ENCODE assay signal across 1 cellular context in the genomic region with DNA sequence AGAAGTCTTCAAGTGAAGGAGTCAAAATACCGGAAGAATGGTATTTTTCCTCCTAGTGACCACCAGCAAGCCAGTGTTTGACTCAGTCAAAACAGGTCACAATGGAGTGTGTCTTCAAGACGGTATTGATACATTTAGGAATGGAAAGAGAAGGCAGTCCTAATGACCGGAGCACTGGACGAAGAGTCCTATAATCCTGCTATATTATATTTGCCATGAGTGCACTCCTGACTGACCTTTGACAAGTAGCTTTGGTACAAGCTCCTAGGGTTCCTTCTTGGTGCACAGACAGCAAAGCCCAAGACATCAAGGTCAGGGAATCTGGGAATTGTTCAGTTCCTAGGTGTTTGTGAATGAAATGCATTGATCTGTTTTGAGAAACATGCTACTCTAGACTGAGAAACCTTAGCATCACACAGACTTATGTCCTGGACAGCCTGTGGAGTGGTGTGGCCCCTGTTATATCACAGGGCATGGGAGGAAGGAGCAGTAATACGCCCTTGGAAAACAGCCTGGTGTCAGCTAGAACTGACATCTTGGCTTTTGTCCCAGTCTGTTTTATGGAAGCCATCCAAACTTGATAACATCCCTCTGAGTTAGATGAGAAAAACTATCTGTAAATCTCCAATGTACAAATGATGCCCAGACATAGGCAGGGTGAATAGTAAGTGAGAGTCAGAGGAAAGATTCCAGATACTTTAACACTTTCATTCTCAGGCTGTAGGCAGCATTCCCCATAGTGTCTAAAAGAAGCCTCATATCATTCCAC.
TF ChIP-seq lines count a peak whose summit lies in the region.

No MANE protein-coding gene starts in this region.

TF ChIP-seq in SK-N-SH, 30 proteins besides CTCF, POLR2A, EP300 and RAD21:
- TF ChIP-seq, protein P1, sequence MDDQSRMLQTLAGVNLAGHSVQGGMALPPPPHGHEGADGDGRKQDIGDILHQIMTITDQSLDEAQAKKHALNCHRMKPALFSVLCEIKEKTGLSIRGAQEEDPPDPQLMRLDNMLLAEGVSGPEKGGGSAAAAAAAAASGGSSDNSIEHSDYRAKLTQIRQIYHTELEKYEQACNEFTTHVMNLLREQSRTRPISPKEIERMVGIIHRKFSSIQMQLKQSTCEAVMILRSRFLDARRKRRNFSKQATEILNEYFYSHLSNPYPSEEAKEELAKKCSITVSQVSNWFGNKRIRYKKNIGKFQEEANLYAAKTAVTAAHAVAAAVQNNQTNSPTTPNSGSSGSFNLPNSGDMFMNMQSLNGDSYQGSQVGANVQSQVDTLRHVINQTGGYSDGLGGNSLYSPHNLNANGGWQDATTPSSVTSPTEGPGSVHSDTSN (IDR thresholded peaks at IDR 0.05): peak; percentile 74
- TF ChIP-seq ELF1 (IDR thresholded peaks at IDR 0.05): no peak
- no peak for TF ChIP-seq FOSL2 (IDR thresholded peaks at IDR 0.05; ENCODE audit: borderline replicate concordance, low read depth)
- TF ChIP-seq TEAD4 (IDR thresholded peaks at IDR 0.05; ENCODE audit: borderline replicate concordance, insufficient read depth): no peak; the same call in 1 of the 2 replicates
- no peak for TF ChIP-seq EZH2phosphoT487 (IDR thresholded peaks at IDR 0.05; ENCODE audit: borderline replicate concordance, low read depth)
- peak; percentile 95 for TF ChIP-seq GATA2 (CRISPR knock-in tag; IDR thresholded peaks at IDR 0.05)
- no peak for TF ChIP-seq RXRA (IDR thresholded peaks at IDR 0.05; ENCODE audit: borderline replicate concordance, low read depth)
- TF ChIP-seq SMC3 (IDR thresholded peaks at IDR 0.05; ENCODE audit: low read depth, low read length): peak; percentile 18; the same call in 1 of the 2 replicates
- TF ChIP-seq, protein P2, sequence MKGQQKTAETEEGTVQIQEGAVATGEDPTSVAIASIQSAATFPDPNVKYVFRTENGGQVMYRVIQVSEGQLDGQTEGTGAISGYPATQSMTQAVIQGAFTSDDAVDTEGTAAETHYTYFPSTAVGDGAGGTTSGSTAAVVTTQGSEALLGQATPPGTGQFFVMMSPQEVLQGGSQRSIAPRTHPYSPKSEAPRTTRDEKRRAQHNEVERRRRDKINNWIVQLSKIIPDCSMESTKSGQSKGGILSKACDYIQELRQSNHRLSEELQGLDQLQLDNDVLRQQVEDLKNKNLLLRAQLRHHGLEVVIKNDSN (IDR thresholded peaks at IDR 0.05; ENCODE audit: borderline replicate concordance, low read depth): no peak
- peak; percentile 84 for TF ChIP-seq MXI1 (IDR thresholded peaks at IDR 0.05; ENCODE audit: low read depth, low read length)
- TF ChIP-seq NRF1 (IDR thresholded peaks at IDR 0.05; ENCODE audit: low read depth, low read length): no peak
- TF ChIP-seq YY1 (IDR thresholded peaks at IDR 0.05; ENCODE audit: low read depth): no peak
- TF ChIP-seq CHD2 (IDR thresholded peaks at IDR 0.05; ENCODE audit: low read length, partially characterized antibody): peak; percentile 88
- TF ChIP-seq, protein P3, sequence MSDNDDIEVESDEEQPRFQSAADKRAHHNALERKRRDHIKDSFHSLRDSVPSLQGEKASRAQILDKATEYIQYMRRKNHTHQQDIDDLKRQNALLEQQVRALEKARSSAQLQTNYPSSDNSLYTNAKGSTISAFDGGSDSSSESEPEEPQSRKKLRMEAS (IDR thresholded peaks at IDR 0.05; ENCODE audit: low read depth): no peak
- TF ChIP-seq GABPA (IDR thresholded peaks at IDR 0.05; ENCODE audit: low read depth): no peak
- peak; percentile 56; the same call in 1 of the 2 replicates for TF ChIP-seq RFX5 (IDR thresholded peaks at IDR 0.05; ENCODE audit: low read length)
- TF ChIP-seq, protein P4, sequence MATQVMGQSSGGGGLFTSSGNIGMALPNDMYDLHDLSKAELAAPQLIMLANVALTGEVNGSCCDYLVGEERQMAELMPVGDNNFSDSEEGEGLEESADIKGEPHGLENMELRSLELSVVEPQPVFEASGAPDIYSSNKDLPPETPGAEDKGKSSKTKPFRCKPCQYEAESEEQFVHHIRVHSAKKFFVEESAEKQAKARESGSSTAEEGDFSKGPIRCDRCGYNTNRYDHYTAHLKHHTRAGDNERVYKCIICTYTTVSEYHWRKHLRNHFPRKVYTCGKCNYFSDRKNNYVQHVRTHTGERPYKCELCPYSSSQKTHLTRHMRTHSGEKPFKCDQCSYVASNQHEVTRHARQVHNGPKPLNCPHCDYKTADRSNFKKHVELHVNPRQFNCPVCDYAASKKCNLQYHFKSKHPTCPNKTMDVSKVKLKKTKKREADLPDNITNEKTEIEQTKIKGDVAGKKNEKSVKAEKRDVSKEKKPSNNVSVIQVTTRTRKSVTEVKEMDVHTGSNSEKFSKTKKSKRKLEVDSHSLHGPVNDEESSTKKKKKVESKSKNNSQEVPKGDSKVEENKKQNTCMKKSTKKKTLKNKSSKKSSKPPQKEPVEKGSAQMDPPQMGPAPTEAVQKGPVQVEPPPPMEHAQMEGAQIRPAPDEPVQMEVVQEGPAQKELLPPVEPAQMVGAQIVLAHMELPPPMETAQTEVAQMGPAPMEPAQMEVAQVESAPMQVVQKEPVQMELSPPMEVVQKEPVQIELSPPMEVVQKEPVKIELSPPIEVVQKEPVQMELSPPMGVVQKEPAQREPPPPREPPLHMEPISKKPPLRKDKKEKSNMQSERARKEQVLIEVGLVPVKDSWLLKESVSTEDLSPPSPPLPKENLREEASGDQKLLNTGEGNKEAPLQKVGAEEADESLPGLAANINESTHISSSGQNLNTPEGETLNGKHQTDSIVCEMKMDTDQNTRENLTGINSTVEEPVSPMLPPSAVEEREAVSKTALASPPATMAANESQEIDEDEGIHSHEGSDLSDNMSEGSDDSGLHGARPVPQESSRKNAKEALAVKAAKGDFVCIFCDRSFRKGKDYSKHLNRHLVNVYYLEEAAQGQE (IDR thresholded peaks at IDR 0.05; ENCODE audit: low read depth, low read length): no peak
- TF ChIP-seq, protein P5, sequence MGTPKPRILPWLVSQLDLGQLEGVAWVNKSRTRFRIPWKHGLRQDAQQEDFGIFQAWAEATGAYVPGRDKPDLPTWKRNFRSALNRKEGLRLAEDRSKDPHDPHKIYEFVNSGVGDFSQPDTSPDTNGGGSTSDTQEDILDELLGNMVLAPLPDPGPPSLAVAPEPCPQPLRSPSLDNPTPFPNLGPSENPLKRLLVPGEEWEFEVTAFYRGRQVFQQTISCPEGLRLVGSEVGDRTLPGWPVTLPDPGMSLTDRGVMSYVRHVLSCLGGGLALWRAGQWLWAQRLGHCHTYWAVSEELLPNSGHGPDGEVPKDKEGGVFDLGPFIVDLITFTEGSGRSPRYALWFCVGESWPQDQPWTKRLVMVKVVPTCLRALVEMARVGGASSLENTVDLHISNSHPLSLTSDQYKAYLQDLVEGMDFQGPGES (IDR thresholded peaks at IDR 0.05; ENCODE audit: low read depth, low read length): no peak
- peak; percentile 78 for TF ChIP-seq TCF12 (IDR thresholded peaks at IDR 0.05)
- TF ChIP-seq, protein P6, sequence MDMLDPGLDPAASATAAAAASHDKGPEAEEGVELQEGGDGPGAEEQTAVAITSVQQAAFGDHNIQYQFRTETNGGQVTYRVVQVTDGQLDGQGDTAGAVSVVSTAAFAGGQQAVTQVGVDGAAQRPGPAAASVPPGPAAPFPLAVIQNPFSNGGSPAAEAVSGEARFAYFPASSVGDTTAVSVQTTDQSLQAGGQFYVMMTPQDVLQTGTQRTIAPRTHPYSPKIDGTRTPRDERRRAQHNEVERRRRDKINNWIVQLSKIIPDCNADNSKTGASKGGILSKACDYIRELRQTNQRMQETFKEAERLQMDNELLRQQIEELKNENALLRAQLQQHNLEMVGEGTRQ (IDR thresholded peaks at IDR 0.05; ENCODE audit: borderline replicate concordance, low read depth, low read length): no peak
- no peak for TF ChIP-seq SIN3A (IDR thresholded peaks at IDR 0.05; ENCODE audit: borderline replicate concordance, low read depth, low read length)
- TF ChIP-seq, protein P7, sequence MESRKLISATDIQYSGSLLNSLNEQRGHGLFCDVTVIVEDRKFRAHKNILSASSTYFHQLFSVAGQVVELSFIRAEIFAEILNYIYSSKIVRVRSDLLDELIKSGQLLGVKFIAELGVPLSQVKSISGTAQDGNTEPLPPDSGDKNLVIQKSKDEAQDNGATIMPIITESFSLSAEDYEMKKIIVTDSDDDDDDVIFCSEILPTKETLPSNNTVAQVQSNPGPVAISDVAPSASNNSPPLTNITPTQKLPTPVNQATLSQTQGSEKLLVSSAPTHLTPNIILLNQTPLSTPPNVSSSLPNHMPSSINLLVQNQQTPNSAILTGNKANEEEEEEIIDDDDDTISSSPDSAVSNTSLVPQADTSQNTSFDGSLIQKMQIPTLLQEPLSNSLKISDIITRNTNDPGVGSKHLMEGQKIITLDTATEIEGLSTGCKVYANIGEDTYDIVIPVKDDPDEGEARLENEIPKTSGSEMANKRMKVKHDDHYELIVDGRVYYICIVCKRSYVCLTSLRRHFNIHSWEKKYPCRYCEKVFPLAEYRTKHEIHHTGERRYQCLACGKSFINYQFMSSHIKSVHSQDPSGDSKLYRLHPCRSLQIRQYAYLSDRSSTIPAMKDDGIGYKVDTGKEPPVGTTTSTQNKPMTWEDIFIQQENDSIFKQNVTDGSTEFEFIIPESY (IDR thresholded peaks at IDR 0.05; ENCODE audit: borderline replicate concordance, low read depth): no peak
- no peak for TF ChIP-seq MEF2A (IDR thresholded peaks at IDR 0.05; ENCODE audit: borderline replicate concordance, low read depth)
- no peak for TF ChIP-seq TAF1 (IDR thresholded peaks at IDR 0.05; ENCODE audit: borderline replicate concordance, low read depth, low read length)
- peak; percentile 96 for TF ChIP-seq NFIC (IDR thresholded peaks at IDR 0.05; ENCODE audit: borderline replicate concordance)
- TF ChIP-seq FOXM1 (IDR thresholded peaks at IDR 0.05; ENCODE audit: low read depth): no peak
- 0 out of 2 replicates have a peak, but pooled peaks have one; percentile 60 for TF ChIP-seq FOXJ3 (CRISPR knock-in tag; IDR thresholded peaks at IDR 0.05)
- peak; percentile 45 for TF ChIP-seq JUND (IDR thresholded peaks at IDR 0.05)
- TF ChIP-seq RCOR1 (IDR thresholded peaks at IDR 0.05; ENCODE audit: low read length): peak; percentile 81
- no peak; the same call in 1 of the 2 replicates for TF ChIP-seq POLR2AphosphoS5 (IDR thresholded peaks at IDR 0.05; ENCODE audit: low read depth, low read length)
